16 cellular contexts compared by ENCODE assay signal in genomic region chr1:162463021-162463420, GRCh38. TPM values are rescaled to one million over a fixed set of nuclear protein-coding genes. Genes with fewer than 3 reads are reported as not detected.
DNase-seq lines count a peak whose midpoint lies in the region; ATAC-seq, FAIRE-seq and TF ChIP-seq lines count a peak whose summit lies in the region.
"Had no signal": no experiment of that assay in that cellular context is flagged by ENCODE, and none has a peak within 500 bp of the region (broad histone marks: within the 10 kb centered on the region; RNA-seq: fewer than 3 reads in every experiment).

No MANE protein-coding gene starts in this region.

- H3K36me3 ChIP-seq in endothelial cell of umbilical vein (ENCODE audit: control insufficient read depth in 2 of 2, extremely low read depth in 1 of 2, insufficient read depth in 2 of 2, low read length in 2 of 2), result no peaks in the 10 kb centered on the region
- H3K36me3 ChIP-seq in small intestine (ENCODE audit: control insufficient read depth in 2 of 2, insufficient read depth in 2 of 2, low read length in 2 of 2), result no peaks in the 10 kb centered on the region

- no peak overlapping the region for H2AFZ ChIP-seq in endothelial cell of umbilical vein (ENCODE audit: low read depth, low read length)
- H2AFZ ChIP-seq: GM23338 had no signal

- no peak overlapping the region for H3K4me2 ChIP-seq in endothelial cell of umbilical vein (ENCODE audit: insufficient read depth, low read length)
- H3K4me2 ChIP-seq: GM23338 had no signal

- H3K9ac ChIP-seq in endothelial cell of umbilical vein (replicated peaks; ENCODE audit: extremely low read depth, insufficient read depth, low read length), result no peak overlapping the region

- H3K4me3 ChIP-seq in endothelial cell of umbilical vein (replicated peaks in 1 of 3; ENCODE audit: insufficient read depth in 1 of 3, low read depth in 1 of 3, low read length in 3 of 3), result no peak overlapping the region
- H3K4me3 ChIP-seq in small intestine (ENCODE audit: low read depth in 1 of 2, low read length in 2 of 2), result no peak overlapping the region
- H3K4me3 ChIP-seq: GM23338 had no signal

- ATAC-seq in GM21717 (IDR thresholded peaks at IDR 0.05; ENCODE audit: unreplicated experiment) (no peak), GM18858 (IDR thresholded peaks at IDR 0.05; ENCODE audit: unreplicated experiment) (no peak)
- ATAC-seq: GM23338 had no signal

- H3K4me1 ChIP-seq in endothelial cell of umbilical vein (ENCODE audit: control insufficient read depth, extremely low read depth, insufficient read depth, low read length), result no peaks in the 10 kb centered on the region
- no peaks in the 10 kb centered on the region for H3K4me1 ChIP-seq in small intestine (ENCODE audit: control insufficient read depth in 2 of 2, insufficient read depth in 1 of 2, low read depth in 1 of 2, low read length in 1 of 2)

- BruUV-seq in endothelial cell of umbilical vein (replicated peaks; lab: Mats Ljungman, UMichigan), result no TSS peak

- WGBS in small intestine, 3 donors, result 14 to 35% (median 24%) methylated on average over 1 of the region's 1 CpG

- no peaks in the 10 kb centered on the region for H3K9me1 ChIP-seq in endothelial cell of umbilical vein (replicated peaks; ENCODE audit: control insufficient read depth, extremely low read depth, insufficient read depth, low read length)

- DNase-seq in M059J (ENCODE audit: low read depth) (peak; percentile 7), OCI-M1 (lab: John Stamatoyannopoulos, UW) (peak; percentile 35), endothelial cell of umbilical vein (ENCODE audit: low read depth, low spot score) (peak; percentile 26), small intestine (peak; percentile 21), NOMO-1 treated with dmso at 0.1 percent for 144 hours (lab: John Stamatoyannopoulos, UW; ENCODE audit: unreplicated experiment) (no peak)
- DNase-seq: 8988T; C1 segment of cervical spinal cord; Calu3; CD4-positive, alpha-beta T cell; DMS 273 treated with DMSO at 0.1 percent for 48 hours; H9; IMR-90 had no signal

- TF ChIP-seq POLR2A in endothelial cell of umbilical vein (IDR thresholded peaks at IDR 0.05; ENCODE audit: low read depth, low read length), result no peak

- FAIRE-seq in endothelial cell of umbilical vein (lab: Jason Lieb, UNC) (no peak), small intestine (lab: Jason Lieb, UNC) (no peak)

- no peak for TF ChIP-seq CTCF in endothelial cell of umbilical vein (IDR thresholded peaks at IDR 0.05; ENCODE audit: extremely low read depth in 1 of 2, insufficient read depth in 1 of 2, low read depth in 1 of 2, low read length in 2 of 2)

- no peaks in the 10 kb centered on the region for H3K79me2 ChIP-seq in endothelial cell of umbilical vein (ENCODE audit: control insufficient read depth, insufficient read depth, low read length)

- POLR2A ChIA-PET in endothelial cell of umbilical vein (lab: Charles Lee), result no interaction called here

- H3K27ac ChIP-seq in endothelial cell of umbilical vein (ENCODE audit: insufficient read depth, low read depth, low read length), result no peak overlapping the region
- no peak overlapping the region for H3K27ac ChIP-seq in small intestine (ENCODE audit: low read depth in 1 of 2, low read length in 1 of 2)

- intact Hi-C loops in endothelial cell of umbilical vein (cut with micrococcal nuclease), result no loop called here

- H3K9me3 ChIP-seq in endothelial cell of umbilical vein (replicated peaks; ENCODE audit: control insufficient read depth, insufficient read depth, low read length) (no peaks in the 10 kb centered on the region), small intestine (ENCODE audit: control insufficient read depth, low read depth) (no peaks in the 10 kb centered on the region)

- dilution Hi-C loops in endothelial cell of umbilical vein (cut with MboI; ENCODE audit: extremely low pct_ligation_motif_present, low sequenced_read_pairs), result no loop called here

- H3K27me3 ChIP-seq in endothelial cell of umbilical vein (ENCODE audit: control insufficient read depth in 2 of 2, insufficient read depth in 2 of 2, low read length in 2 of 2), result no peaks in the 10 kb centered on the region
- H3K27me3 ChIP-seq in small intestine (ENCODE audit: control insufficient read depth in 2 of 2, insufficient read depth in 2 of 2, low read length in 2 of 2), result no peaks in the 10 kb centered on the region

- CTCF ChIA-PET in endothelial cell of umbilical vein (lab: Charles Lee), result no interaction called here

- H4K20me1 ChIP-seq in endothelial cell of umbilical vein (replicated peaks; ENCODE audit: control insufficient read depth, extremely low read depth, insufficient read depth, low read length), result no peaks in the 10 kb centered on the region

TF ChIP-seq in endothelial cell of umbilical vein, 7 proteins besides CTCF, POLR2A, EP300 and RAD21:
- TF ChIP-seq FOS (IDR thresholded peaks at IDR 0.05; ENCODE audit: borderline replicate concordance, insufficient read depth, low read length) (no peak), POLR2AphosphoS5 (IDR thresholded peaks at IDR 0.05; ENCODE audit: insufficient read depth, low read depth, low read length) (no peak), MYC (IDR thresholded peaks at IDR 0.05; ENCODE audit: low read depth, low read length) (no peak), MAX (IDR thresholded peaks at IDR 0.05; ENCODE audit: insufficient read depth, insufficient read length) (no peak), JUN (IDR thresholded peaks at IDR 0.05; ENCODE audit: borderline replicate concordance, insufficient read depth, insufficient read length, low read depth) (no peak), GATA2 (IDR thresholded peaks at IDR 0.05; ENCODE audit: insufficient read depth, insufficient read length, low read depth, low read length) (no peak), EZH2 (IDR thresholded peaks at IDR 0.05; ENCODE audit: borderline replicate concordance, low read depth, low read length, severe bottlenecking) (no peak)

RNA-seq across cellular contexts. Expression of gene UHMK1, which starts 34.6 kb away (rescaled TPM):
- total RNA-seq in M059J (2014; rRNA removed; shearing (Covaris generic)), result 75.2 and 113 TPM in 2 replicates
- 35.0 and 35.1 TPM in 2 replicates for total RNA-seq in endothelial cell of umbilical vein
- polyA plus RNA-seq in endothelial cell of umbilical vein (6.8 and 9.2 TPM in 2 replicates), small intestine (10 to 100 TPM; 13.0 to 19.9 (median 15.2) TPM)
- 8.2 and 8.7 TPM in 2 replicates for polyA plus RNA-seq in endothelial cell of umbilical vein (2011; cell fraction: cytosol; rRNA removed)
- 11.3 and 16.4 TPM in 2 replicates for polyA plus RNA-seq in endothelial cell of umbilical vein (2011; cell fraction: nucleus; rRNA removed)
- polyA plus RNA-seq in endothelial cell of umbilical vein (2012), result 16.6 and 28.3 TPM in 2 replicates
- polyA minus RNA-seq in endothelial cell of umbilical vein, result 36.3 and 39.8 TPM in 2 replicates
- 49.1 TPM for polyA minus RNA-seq in endothelial cell of umbilical vein (2011; cell fraction: cytosol; rRNA and poly(A)+ RNA removed)
- 18.8 and 31.0 TPM in 2 replicates for polyA minus RNA-seq in endothelial cell of umbilical vein (2011; cell fraction: nucleus; rRNA and poly(A)+ RNA removed)

RNA-seq across cellular contexts. Expression of gene SH2D1B, which starts 51.1 kb away (rescaled TPM):
- 0.05 and 0.71 TPM in 2 replicates for total RNA-seq in M059J (2014; rRNA removed; shearing (Covaris generic))
- total RNA-seq in endothelial cell of umbilical vein, result not detected in 2 replicates
- polyA plus RNA-seq in endothelial cell of umbilical vein, result not detected in 2 replicates
- not detected in 2 replicates for polyA plus RNA-seq in endothelial cell of umbilical vein (2011; cell fraction: cytosol; rRNA removed)
- not detected in 2 replicates for polyA plus RNA-seq in endothelial cell of umbilical vein (2011; cell fraction: nucleus; rRNA removed)
- polyA plus RNA-seq in endothelial cell of umbilical vein (2012), result 0.31 TPM in 1 of 2 replicates, not detected in the other
- 1.4 TPM in 1 of 2 replicates, not detected in the other for polyA minus RNA-seq in endothelial cell of umbilical vein
- polyA minus RNA-seq in endothelial cell of umbilical vein (2011; cell fraction: cytosol; rRNA and poly(A)+ RNA removed), result not detected
- not detected in 2 replicates for polyA minus RNA-seq in endothelial cell of umbilical vein (2011; cell fraction: nucleus; rRNA and poly(A)+ RNA removed)
- 1 to 10 TPM in 1 of 3 donors, under 1 TPM in 2; 0.33 to 2.0 (median 0.54) TPM for polyA plus RNA-seq in small intestine
- total RNA-seq: Calu3; CD4-positive, alpha-beta T cell; GM23338; H9; HT-29 had no signal
- polyA plus RNA-seq: GM23338 had no signal
